In the genomic region with DNA sequence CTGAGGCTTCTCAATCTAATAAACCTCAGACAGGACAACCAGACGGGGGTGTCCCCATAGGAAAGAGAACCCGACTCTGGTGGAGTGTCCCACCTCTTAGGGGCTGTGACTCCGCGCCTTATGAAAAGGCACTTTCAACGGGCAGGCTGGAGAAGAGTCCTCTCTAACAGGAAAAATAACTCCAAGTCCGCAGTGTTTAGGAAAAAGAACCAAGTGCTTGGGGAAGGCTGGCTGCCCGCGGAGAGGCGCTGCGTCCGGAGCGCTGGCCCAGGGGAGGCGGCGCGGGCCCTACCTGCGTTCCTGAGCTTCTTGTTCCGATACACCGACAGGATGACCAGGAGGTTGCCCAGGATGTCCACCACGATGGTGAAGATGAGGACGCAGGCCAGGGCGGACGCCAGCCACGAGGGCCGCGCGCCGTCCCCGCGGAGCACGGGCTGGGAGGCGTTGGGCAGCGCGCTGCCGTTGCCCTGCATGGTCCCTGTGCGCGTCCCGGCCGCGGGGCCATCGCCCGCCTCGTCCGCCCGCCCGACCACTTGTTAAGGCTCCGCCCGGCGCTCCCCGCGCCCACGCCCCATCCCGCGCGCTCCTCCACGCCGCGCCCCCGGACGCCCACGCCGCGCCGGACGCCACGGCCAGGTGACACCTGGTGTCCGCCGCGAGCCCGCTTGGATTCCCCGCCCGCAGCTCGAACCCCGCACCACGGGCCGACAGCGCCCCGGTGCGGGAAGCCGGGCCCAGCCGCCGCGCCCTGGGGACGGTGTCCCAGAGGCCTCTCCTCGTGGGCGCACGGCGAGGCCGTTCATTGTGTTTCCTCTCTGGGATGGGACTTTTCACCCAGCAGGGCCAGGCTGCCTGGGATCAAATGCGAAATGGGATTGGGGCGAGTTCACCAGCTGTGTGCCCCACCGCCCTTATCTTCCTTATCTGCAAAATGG, we compare ENCODE assay signal across 1 cellular context.
A peak's percentile ranks its signal among the peaks of the same experiment; 100 is the strongest.
TF ChIP-seq lines count a peak whose summit lies in the region.

TSS of gene MTNR1A (minus strand) at position 678 of the 938 bp plus-strand sequence. CDS start at position 476, 202 bp downstream.

TF ChIP-seq in H1, 55 proteins besides CTCF, POLR2A, EP300 and RAD21 (continued from another document):
- TF ChIP-seq MAX (IDR thresholded peaks at IDR 0.05) (peak; percentile 72), YY1 (IDR thresholded peaks at IDR 0.05; ENCODE audit: low read depth, low read length) (0 out of 2 replicates have a peak, but pooled peaks have one; percentile 6), USF2 (IDR thresholded peaks at IDR 0.05; ENCODE audit: low read length) (no peak), TBP (IDR thresholded peaks at IDR 0.05; ENCODE audit: low read depth, low read length) (peak; percentile 7; the same call in 1 of the 2 replicates), SIN3A (conservative IDR thresholded peaks at IDR 0.05 in 1 of 2, IDR thresholded peaks at IDR 0.05 in 1 of 2; ENCODE audit: low read depth in 1 of 2, low read length in 2 of 2) (no peak), BACH1 (IDR thresholded peaks at IDR 0.05; ENCODE audit: low read length) (peak; percentile 36; the same call in 1 of the 2 replicates), KDM1A (IDR thresholded peaks at IDR 0.05; ENCODE audit: borderline replicate concordance, low read length) (peak; percentile 65; the same call in 1 of the 2 replicates), POLR2AphosphoS5 (IDR thresholded peaks at IDR 0.05; ENCODE audit: low read depth, low read length) (no peak), TCF12 (IDR thresholded peaks at IDR 0.05; ENCODE audit: low read depth, low read length) (no peak), BCL11A (IDR thresholded peaks at IDR 0.05; ENCODE audit: low read depth in 2 of 2, low read length in 2 of 2) (no peak), ASH2L (IDR thresholded peaks at IDR 0.05; ENCODE audit: low read length) (peak; percentile 59), EZH2 (IDR thresholded peaks at IDR 0.05; ENCODE audit: low read depth, low read length, severe bottlenecking) (peak; percentile 44), HDAC2 (IDR thresholded peaks at IDR 0.05; ENCODE audit: borderline replicate concordance in 1 of 2, low read depth in 2 of 2, low read length in 2 of 2) (0 out of 4 replicates have a peak, but pooled peaks have one; percentile 33 to 35), CBX8 (IDR thresholded peaks at IDR 0.05; ENCODE audit: borderline replicate concordance, low read depth, low read length) (no peak), SUZ12 (IDR thresholded peaks at IDR 0.05; ENCODE audit: low read length) (peak; percentile 48; the same call in 1 of the 2 replicates), TEAD4 (IDR thresholded peaks at IDR 0.05; ENCODE audit: low read depth, low read length) (no peak)
